In genomic region chr10:70232859-70233108, GRCh38 we compare ENCODE assay signal across 1 cellular context.
TF ChIP-seq lines count a peak whose summit lies in the region.

No MANE protein-coding gene starts in this region.

TF ChIP-seq in H1, 55 proteins besides CTCF, POLR2A, EP300 and RAD21:
- peak; percentile 42 for TF ChIP-seq EZH2 (IDR thresholded peaks at IDR 0.05; ENCODE audit: low read depth, low read length, severe bottlenecking)
- TF ChIP-seq CBX5 (IDR thresholded peaks at IDR 0.05; ENCODE audit: low read depth, low read length), result no peak
- no peak for TF ChIP-seq JUN (IDR thresholded peaks at IDR 0.05; ENCODE audit: low read depth, low read length)
- TF ChIP-seq BRCA1 (IDR thresholded peaks at IDR 0.05; ENCODE audit: low read depth, low read length), result no peak
- TF ChIP-seq GABPA (IDR thresholded peaks at IDR 0.05; ENCODE audit: borderline replicate concordance, insufficient read depth, low read length), result no peak
- peak; percentile 13; the same call in 1 of the 2 replicates for TF ChIP-seq SUZ12 (IDR thresholded peaks at IDR 0.05; ENCODE audit: low read length)
- TF ChIP-seq CHD2 (IDR thresholded peaks at IDR 0.05; ENCODE audit: low read length), result no peak
- no peak for TF ChIP-seq ATF2 (IDR thresholded peaks at IDR 0.05; ENCODE audit: low read length)
